10 cellular contexts compared by ENCODE assay signal in the genomic region with DNA sequence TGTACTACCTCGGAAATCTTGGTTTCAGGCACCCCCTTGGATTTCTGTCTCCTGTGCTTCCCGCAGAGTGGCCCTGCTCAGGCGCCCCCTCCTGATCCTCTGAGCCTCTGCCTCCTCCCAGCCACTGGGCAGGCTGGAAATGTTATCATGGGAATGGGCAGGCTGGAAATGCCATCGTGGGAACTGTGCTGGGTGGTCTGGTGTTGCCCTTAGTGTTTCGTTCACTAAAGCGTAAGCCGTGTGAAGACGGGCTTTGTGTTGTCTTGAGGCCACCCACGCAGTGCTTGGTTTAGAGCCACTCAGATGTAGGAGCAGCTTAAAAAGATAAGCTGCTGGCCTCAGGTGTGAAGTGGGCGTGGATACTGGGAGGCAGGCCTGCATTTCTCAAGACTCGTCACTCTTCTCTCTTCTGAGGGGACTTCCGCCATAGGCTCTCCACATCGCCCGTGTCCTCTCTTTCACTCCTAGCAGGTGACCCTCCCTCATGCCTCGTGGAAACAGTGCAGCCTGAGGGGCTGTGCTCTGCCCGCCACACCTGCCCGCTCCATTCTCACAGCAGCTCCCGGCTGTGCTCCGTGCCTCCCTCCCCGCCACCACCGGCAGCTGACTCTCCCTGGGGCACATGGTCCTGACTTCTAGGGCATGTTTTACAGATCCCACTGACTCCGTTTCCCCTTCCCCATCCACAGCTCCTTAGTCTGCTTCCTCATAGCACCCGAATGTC. TPM values are rescaled to one million over a fixed set of nuclear protein-coding genes. Genes with fewer than 3 reads are reported as not detected.
DNase-seq lines count a peak whose midpoint lies in the region; ATAC-seq, FAIRE-seq and TF ChIP-seq lines count a peak whose summit lies in the region.
"Had no signal": no experiment of that assay in that cellular context is flagged by ENCODE, and none has a peak within 500 bp of the region (broad histone marks: within the 10 kb centered on the region; RNA-seq: fewer than 3 reads in every experiment).

No MANE protein-coding gene starts in this region.

- H3K27ac ChIP-seq in mammary epithelial cell (ENCODE audit: insufficient read depth, low read depth, low read length), result no peak overlapping the region
- peak overlapping the region; percentile 60; the same call in 1 of the 3 replicates for H3K27ac ChIP-seq in K562 (ENCODE audit: extremely low read depth, low read depth, low read length)
- H3K27ac ChIP-seq in lower lobe of right lung, result no peak overlapping the region
- peak overlapping the region; percentile 47 to 74 for H3K27ac ChIP-seq in testis

- H3K4me1 ChIP-seq in mammary epithelial cell (ENCODE audit: insufficient read depth, low read length), result peaks cover 10% of the 10 kb centered on the region
- H3K4me1 ChIP-seq in K562 (replicated peaks in 1 of 2; ENCODE audit: control insufficient read depth in 2 of 2, insufficient read depth in 2 of 2, low read length in 2 of 2), result peaks cover 39 to 58% of the 10 kb centered on the region in 2 experiments; a peak in 4 of 5 replicates
- peaks cover 35% of the 10 kb centered on the region for H3K4me1 ChIP-seq in lower lobe of right lung
- peaks cover 44% of the 10 kb centered on the region for H3K4me1 ChIP-seq in testis

- H3K9me3 ChIP-seq in mammary epithelial cell (replicated peaks; ENCODE audit: insufficient read depth, low read length) (peaks cover 12% of the 10 kb centered on the region), K562 (replicated peaks; ENCODE audit: control insufficient read depth, insufficient read depth, low read depth, low read length) (peaks cover 2% of the 10 kb centered on the region; the same call in 1 of the 2 replicates), lower lobe of right lung (peaks cover 10% of the 10 kb centered on the region), testis (no peaks in the 10 kb centered on the region)
- H3K9me3 ChIP-seq: neutrophil had no signal

- H3K27me3 ChIP-seq in mammary epithelial cell (ENCODE audit: insufficient read depth, low read length) (no peaks in the 10 kb centered on the region), K562 (ENCODE audit: control insufficient read depth in 2 of 2, insufficient read depth in 2 of 2, low read length in 2 of 2) (no peaks in the 10 kb centered on the region; a peak in 1 of 5 replicates), lower lobe of right lung (ENCODE audit: low read depth) (no peaks in the 10 kb centered on the region), testis (no peaks in the 10 kb centered on the region)
- H3K27me3 ChIP-seq: neutrophil had no signal

- POLR2A ChIA-PET in MCF 10A (lab: Yijun Ruan, JAX), result no interaction called here
- POLR2A ChIA-PET in K562 (lab: Yijun Ruan, JAX), result interaction anchor here (0.6 kb wide), 1 partner anchor 272 kb away, joined by 3 read pairs; no protein-coding TSS in a partner anchor

- H3K9me3 Mint-ChIP-seq in MCF 10A (ENCODE audit: unreplicated experiment), result no peaks in the 10 kb centered on the region
- H3K9me3 Mint-ChIP-seq in T-helper 2 cell treated with Interferon-gamma antibody and Interleukin-4, amounts not matched to agents 5 μg/mL and 100 μg/mL, for 36 hours, result peaks cover 13% of the 10 kb centered on the region

- BruUV-seq in MCF 10A (replicated peaks; lab: Mats Ljungman, UMichigan) (no TSS peak), mammary epithelial cell (replicated peaks; lab: Mats Ljungman, UMichigan) (no TSS peak), K562 (replicated peaks; lab: Mats Ljungman, UMichigan) (no TSS peak)

- no peaks in the 10 kb centered on the region for H3K9me1 ChIP-seq in K562 (ENCODE audit: control insufficient read depth, insufficient read depth, low read length)

- peak overlapping the region; percentile 78 for H3K27ac Mint-ChIP-seq in MCF 10A (ENCODE audit: low read depth, unreplicated experiment)
- no peak overlapping the region for H3K27ac Mint-ChIP-seq in T-helper 2 cell treated with Interferon-gamma antibody and Interleukin-4, amounts not matched to agents 5 μg/mL and 100 μg/mL, for 36 hours

- TF ChIP-seq EP300 in K562 (IDR thresholded peaks at IDR 0.05; ENCODE audit: low read length), result no peak

- no peak overlapping the region for H3K4me2 ChIP-seq in mammary epithelial cell (ENCODE audit: insufficient read depth, low read depth, low read length)
- 0 out of 2 replicates have a peak overlapping the region, but pooled peaks have one; percentile 0 for H3K4me2 ChIP-seq in K562 (ENCODE audit: insufficient read depth, low read length)

- H3K4me3 Mint-ChIP-seq in MCF 10A (ENCODE audit: unreplicated experiment), result no peak overlapping the region
- no peak overlapping the region for H3K4me3 Mint-ChIP-seq in T-helper 2 cell treated with Interferon-gamma antibody and Interleukin-4, amounts not matched to agents 5 μg/mL and 100 μg/mL, for 36 hours

- H3K79me2 ChIP-seq in mammary epithelial cell (ENCODE audit: insufficient read depth, low read length) (peaks cover 99% of the 10 kb centered on the region), K562 (ENCODE audit: control insufficient read depth, insufficient read depth, low read length) (peaks cover 100% of the 10 kb centered on the region)

- no peak overlapping the region for H3K9ac ChIP-seq in mammary epithelial cell (ENCODE audit: insufficient read depth, low read length)
- peak overlapping the region in 1 of 2 experiments; percentile 65; a peak in 2 of 4 replicates for H3K9ac ChIP-seq in K562 (ENCODE audit: insufficient read depth in 1 of 2, low read depth in 2 of 2, low read length in 2 of 2)

- FAIRE-seq in K562 (lab: Jason Lieb, UNC), result peak; percentile 67

- H3K36me3 Mint-ChIP-seq in MCF 10A (ENCODE audit: insufficient read depth, unreplicated experiment), result peaks cover 16% of the 10 kb centered on the region
- H3K36me3 Mint-ChIP-seq in T-helper 2 cell treated with Interferon-gamma antibody and Interleukin-4, amounts not matched to agents 5 μg/mL and 100 μg/mL, for 36 hours (ENCODE audit: low read depth), result peaks cover 32% of the 10 kb centered on the region

- no peak overlapping the region for H3K4me3 ChIP-seq in mammary epithelial cell (replicated peaks in 1 of 3; ENCODE audit: insufficient read depth in 1 of 3, low read depth in 2 of 3, low read length in 3 of 3)
- H3K4me3 ChIP-seq in K562, result no peak overlapping the region
- no peak overlapping the region for H3K4me3 ChIP-seq in lower lobe of right lung
- no peak overlapping the region for H3K4me3 ChIP-seq in testis

- H3K27me3 Mint-ChIP-seq in MCF 10A (ENCODE audit: insufficient read depth, unreplicated experiment), result no peaks in the 10 kb centered on the region
- no peaks in the 10 kb centered on the region for H3K27me3 Mint-ChIP-seq in T-helper 2 cell treated with Interferon-gamma antibody and Interleukin-4, amounts not matched to agents 5 μg/mL and 100 μg/mL, for 36 hours (ENCODE audit: low read depth)

- no peaks in the 10 kb centered on the region for H3K36me3 ChIP-seq in mammary epithelial cell (ENCODE audit: insufficient read depth, low read length)
- H3K36me3 ChIP-seq in K562 (ENCODE audit: control insufficient read depth, insufficient read depth, low read length), result peaks cover 32% of the 10 kb centered on the region; the same call in 2 of the 3 replicates
- H3K36me3 ChIP-seq in lower lobe of right lung, result no peaks in the 10 kb centered on the region
- no peaks in the 10 kb centered on the region for H3K36me3 ChIP-seq in testis (ENCODE audit: low read depth, missing control alignments)

- H3K4me1 Mint-ChIP-seq in MCF 10A (ENCODE audit: insufficient read depth, unreplicated experiment), result peaks cover 19% of the 10 kb centered on the region
- peaks cover 51% of the 10 kb centered on the region for H3K4me1 Mint-ChIP-seq in T-helper 2 cell treated with Interferon-gamma antibody and Interleukin-4, amounts not matched to agents 5 μg/mL and 100 μg/mL, for 36 hours (ENCODE audit: low read depth)

- no peak for DNase-seq in MCF 10A (ENCODE audit: unreplicated experiment)
- no peak for DNase-seq in mammary epithelial cell
- peak in 3 of 4 experiments; percentile 18 to 45 (median 18) for DNase-seq in K562 (ENCODE audit: extremely low read depth in 1 of 4, low spot score in 3 of 4)
- no peak for DNase-seq in lower lobe of right lung
- DNase-seq in testis, result no peak
- no peak for DNase-seq in T-helper 2 cell treated with Interferon-gamma antibody and Interleukin-4, amounts not matched to agents 5 μg/mL and 100 μg/mL, for 36 hours (ENCODE audit: low spot score)
- DNase-seq in Ammon's horn (ENCODE audit: low spot score), result no peak
- DNase-seq: Kasumi-1 had no signal

- dilution Hi-C loops in mammary epithelial cell (cut with HindIII; ENCODE audit: low sequenced_read_pairs), result no loop called here

- 84% methylated on average over 19 of the region's 23 CpGs for WGBS in mammary epithelial cell (ENCODE audit: low coverage, missing lambda C conversion rate)
- 59% methylated on average over 20 of the region's 23 CpGs for WGBS in K562 (ENCODE audit: insufficient coverage, low coverage, missing lambda C conversion rate)
- 73 to 80% methylated on average over 15 to 23 of the region's 23 CpGs for WGBS in testis, 2 donors

- TF ChIP-seq CTCF in MCF 10A (IDR thresholded peaks at IDR 0.05; ENCODE audit: unreplicated experiment) (no peak), mammary epithelial cell (conservative IDR thresholded peaks at IDR 0.05 in 1 of 2, IDR thresholded peaks at IDR 0.05 in 1 of 2; ENCODE audit: extremely low read depth in 1 of 2, insufficient read depth in 1 of 2, low read depth in 1 of 2, low read length in 2 of 2) (no peak), K562 (IDR thresholded peaks at IDR 0.05 in 2 of 3, conservative IDR thresholded peaks at IDR 0.05 in 1 of 3; ENCODE audit: insufficient read depth in 2 of 3, low read depth in 1 of 3, low read length in 3 of 3) (no peak), lower lobe of right lung (IDR thresholded peaks at IDR 0.05) (no peak), testis (IDR thresholded peaks at IDR 0.05) (no peak)

- TF ChIP-seq POLR2A in K562 (conservative IDR thresholded peaks at IDR 0.05), result no peak
- TF ChIP-seq POLR2A in testis (IDR thresholded peaks at IDR 0.05), result no peak

- ATAC-seq in K562 (peak; percentile 24; the same call in 2 of the 3 replicates), lower lobe of right lung (peak; percentile 13 to 45), HG02852 (IDR thresholded peaks at IDR 0.05; ENCODE audit: unreplicated experiment) (no peak)

- in situ Hi-C loops in mammary epithelial cell (cut with MboI; ENCODE audit: low sequenced_read_pairs in 2 of 2) (no loop called here), K562 (cut with MboI) (no loop called here)

- H4K20me1 ChIP-seq in mammary epithelial cell (ENCODE audit: insufficient read depth, low read length) (peaks cover 3% of the 10 kb centered on the region), K562 (replicated peaks; ENCODE audit: control insufficient read depth, insufficient read depth, low read length) (peaks cover 4% of the 10 kb centered on the region; the same call in 1 of the 2 replicates)

- H2AFZ ChIP-seq in mammary epithelial cell (ENCODE audit: low read depth, low read length) (no peak overlapping the region), K562 (ENCODE audit: low read depth, low read length) (no peak overlapping the region)

- intact Hi-C loops in MCF 10A (cut with micrococcal nuclease), result no loop called here
- intact Hi-C loops in mammary epithelial cell (cut with micrococcal nuclease), result no loop called here
- intact Hi-C loops in K562 (cut with micrococcal nuclease), result no loop called here
- intact Hi-C loops in lower lobe of right lung (cut with DNase I), result no loop called here
- intact Hi-C loops in testis (cut with DNase I; ENCODE audit: low total_unique reads), result no loop called here

- no peak for TF ChIP-seq RAD21 in K562 (CRISPR knock-in tag; conservative IDR thresholded peaks at IDR 0.05 in 1 of 2, IDR thresholded peaks at IDR 0.05 in 1 of 2)

- CTCF ChIA-PET in MCF 10A (lab: Yijun Ruan, JAX), result interaction anchor here (0.6 kb wide), 1 partner anchor 23 kb away, joined by 5 read pairs; no protein-coding TSS in a partner anchor
- CTCF ChIA-PET in mammary epithelial cell (lab: Charles Lee; ENCODE audit: low non-redundant PET), result no interaction called here
- CTCF ChIA-PET in K562 (lab: Yijun Ruan, JAX; ENCODE audit: low intra/inter-chr PET ratio), result no interaction called here

RNA-seq across cellular contexts. Expression of a gene that starts 28.5 kb away (rescaled TPM):
- total RNA-seq in MCF 10A (2022) (34.9 and 35.5 TPM in 2 replicates), mammary epithelial cell (10 to 100 TPM; 33.7 to 36.5 TPM), K562 (2014; rRNA removed) (26.8 and 28.0 TPM in 2 replicates), K562 (2014; rRNA removed; fragmentation: Illumina TruSeq; extraction: Trizol) (22.2 and 23.9 TPM in 2 replicates), K562 (2015; rRNA removed; fragmentation: Illumina TruSeq; extraction: Trizol) (32.0 and 32.5 TPM in 2 replicates), K562 (2021) (29.9 and 31.3 TPM in 2 replicates), lower lobe of right lung (30.0 TPM), testis (10 to 100 TPM; 48.5 to 49.2 TPM)
- polyA plus RNA-seq in mammary epithelial cell (42.4 TPM), K562 (2011; rRNA removed) (31.2 and 37.0 TPM in 2 replicates), K562 (2014; fragmentation: Illumina TruSeq; extraction: Trizol) (23.6 and 26.8 TPM in 2 replicates), K562 (2014; fragmentation: Nextera tagmentation; extraction: Ambion mirVana) (1 to 10 TPM; 1.9 to 5.1 TPM), K562 (2014; rRNA removed) (35.1 and 35.6 TPM in 2 replicates), testis (ENCODE audit: insufficient read depth, low read depth, low replicate concordance) (34.9 TPM)
- polyA minus RNA-seq in mammary epithelial cell, result 63.3 TPM
- total RNA-seq in K562 (2011; cell fraction: chromatin; rRNA removed; ENCODE audit: low replicate concordance), result 76.3 and 99.7 TPM in 2 replicates
- 34.7 and 41.2 TPM in 2 replicates for total RNA-seq in K562 (2011; cell fraction: nucleolus; rRNA removed)
- 42.2 and 48.0 TPM in 2 replicates for total RNA-seq in K562 (2011; cell fraction: nucleoplasm; rRNA removed)
- polyA plus RNA-seq in K562 (2011; cell fraction: cytosol; rRNA removed), result 30.3 TPM in 2 replicates
- 59.2 and 67.7 TPM in 2 replicates for polyA plus RNA-seq in K562 (2011; cell fraction: nucleus; rRNA removed)
- 25.0 and 26.8 TPM in 2 replicates for polyA plus RNA-seq in K562 (2012)
- polyA minus RNA-seq in K562 (2011; rRNA and poly(A)+ RNA removed), result 35.7 and 36.8 TPM in 2 replicates
- polyA minus RNA-seq in K562 (2011; cell fraction: cytosol; rRNA and poly(A)+ RNA removed), result 19.0 and 19.1 TPM in 2 replicates
- 24.1 and 29.9 TPM in 2 replicates for polyA minus RNA-seq in K562 (2011; cell fraction: nucleus; rRNA and poly(A)+ RNA removed)

RNA-seq across cellular contexts. Expression of a gene that starts 52.4 kb away (rescaled TPM):
- total RNA-seq in MCF 10A (2022) (47.0 and 53.0 TPM in 2 replicates), mammary epithelial cell (10 to 100 TPM; 50.8 to 65.2 TPM), K562 (2014; rRNA removed) (76.1 and 83.0 TPM in 2 replicates), K562 (2014; rRNA removed; fragmentation: Illumina TruSeq; extraction: Trizol) (39.7 and 40.7 TPM in 2 replicates), K562 (2015; rRNA removed; fragmentation: Illumina TruSeq; extraction: Trizol) (25.0 and 25.9 TPM in 2 replicates), K562 (2021) (41.7 and 42.2 TPM in 2 replicates), lower lobe of right lung (38.9 TPM), testis (10 to 100 TPM; 61.5 to 93.4 TPM)
- polyA plus RNA-seq in mammary epithelial cell (102 TPM), K562 (2011; rRNA removed) (119 and 124 TPM in 2 replicates), K562 (2014; fragmentation: Illumina TruSeq; extraction: Trizol) (46.9 and 54.9 TPM in 2 replicates), K562 (2014; fragmentation: Nextera tagmentation; extraction: Ambion mirVana) (10 to 100 TPM in 1 of 2 experiments, 1 to 10 TPM in 1; 9.2 to 10.7 TPM), K562 (2014; rRNA removed) (68.9 and 75.9 TPM in 2 replicates), testis (ENCODE audit: insufficient read depth, low read depth, low replicate concordance) (36.7 TPM)
- 55.5 TPM for polyA minus RNA-seq in mammary epithelial cell
- total RNA-seq in K562 (2011; cell fraction: chromatin; rRNA removed; ENCODE audit: low replicate concordance), result 61.4 and 70.7 TPM in 2 replicates
- total RNA-seq in K562 (2011; cell fraction: nucleolus; rRNA removed), result 53.2 and 63.7 TPM in 2 replicates
- 62.1 and 64.4 TPM in 2 replicates for total RNA-seq in K562 (2011; cell fraction: nucleoplasm; rRNA removed)
- 114 and 117 TPM in 2 replicates for polyA plus RNA-seq in K562 (2011; cell fraction: cytosol; rRNA removed)
- polyA plus RNA-seq in K562 (2011; cell fraction: nucleus; rRNA removed), result 136 and 157 TPM in 2 replicates
- polyA plus RNA-seq in K562 (2012), result 28.7 and 29.5 TPM in 2 replicates
- polyA minus RNA-seq in K562 (2011; rRNA and poly(A)+ RNA removed), result 42.4 and 53.7 TPM in 2 replicates
- polyA minus RNA-seq in K562 (2011; cell fraction: cytosol; rRNA and poly(A)+ RNA removed), result 32.0 and 69.4 TPM in 2 replicates
- 33.0 and 56.2 TPM in 2 replicates for polyA minus RNA-seq in K562 (2011; cell fraction: nucleus; rRNA and poly(A)+ RNA removed)

Comparison
In these comparisons a context has a peak if more than half of its experiments do, and no peak if none do; other contexts are left out.
1. DNase-seq: peak in K562 (3 of 4); none in MCF 10A (single experiment), mammary epithelial cell (single experiment), lower lobe of right lung (single experiment), testis (single experiment), T-helper 2 cell treated with Interferon-gamma antibody and Interleukin-4, amounts not matched to agents 5 μg/mL and 100 μg/mL, for 36 hours (single experiment) and Ammon's horn (single experiment).
2. H3K27ac ChIP-seq: peak in K562 (single experiment) and testis (2 of 2); none in mammary epithelial cell (single experiment) and lower lobe of right lung (single experiment).